Comparison of ENCODE assay signal across 8 cellular contexts in the genomic region with DNA sequence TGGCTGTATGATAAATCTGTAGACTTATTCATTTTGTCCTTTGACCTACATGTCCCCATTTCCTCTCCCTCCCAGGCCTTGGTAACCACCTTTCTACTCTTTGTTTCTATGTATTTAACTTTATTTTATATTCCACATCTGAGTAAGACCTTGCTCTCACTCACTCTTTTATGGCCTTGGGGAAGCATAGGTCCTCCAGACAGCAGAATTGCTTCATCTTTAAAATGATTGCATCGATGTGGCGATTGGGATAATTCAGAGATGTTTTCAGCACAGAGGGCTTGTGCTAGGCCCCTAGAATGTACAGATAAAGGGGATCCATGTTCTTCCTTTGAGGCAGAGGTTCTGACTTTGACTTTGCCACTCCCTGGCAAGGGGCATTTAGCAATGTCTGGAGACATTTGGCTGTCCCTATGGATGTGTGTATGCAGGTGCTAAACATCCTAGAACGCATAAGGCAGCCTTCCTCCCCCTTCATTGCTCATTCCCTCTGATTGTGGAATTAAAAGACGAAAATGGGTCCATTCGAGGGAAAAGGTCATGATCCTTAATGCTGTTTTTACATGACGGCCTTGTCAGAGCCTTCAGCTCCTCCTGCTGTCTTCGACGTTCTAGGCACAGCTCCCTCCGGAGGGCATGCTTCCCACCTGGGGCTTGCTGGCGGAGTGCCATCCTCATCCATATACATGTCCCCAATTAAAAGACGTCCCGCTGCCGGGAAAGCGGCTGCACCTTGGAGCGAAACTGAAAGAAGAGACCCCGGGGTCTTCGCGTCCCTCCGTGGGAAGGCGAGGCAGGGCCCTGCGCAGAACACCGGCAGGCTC.
A peak's percentile ranks its signal among the peaks of the same experiment; 100 is the strongest.
DNase-seq lines count a peak whose midpoint lies in the region; ATAC-seq and TF ChIP-seq lines count a peak whose summit lies in the region.

No MANE protein-coding gene starts in this region.

- DNase-seq in Ammon's horn (ENCODE audit: low spot score) (peak; percentile 10), NCI-H1105 treated with DMSO at 0.1 percent for 48 hours (lab: John Stamatoyannopoulos, UW) (peak; percentile 75), NCI-H446 treated with DMSO at 0.1 percent for 48 hours (lab: John Stamatoyannopoulos, UW) (no peak), NOMO-1 treated with dmso at 0.1 percent for 144 hours (lab: John Stamatoyannopoulos, UW; ENCODE audit: unreplicated experiment) (no peak)
- no peak for DNase-seq in activated T-cell treated with anti-CD3 and anti-CD28 coated beads, Interleukin-2, amount 50 U/mL, for 24 hours

- peak overlapping the region; percentile 57 for H3K27ac Mint-ChIP-seq in dendritic cell treated with granulocyte-macrophage colony-stimulating factor and Interleukin-4, amounts not matched to agents 40 ng/mL and 50 ng/mL, for 4 days
- peak overlapping the region; percentile 22 to 77 (median 32) for H3K27ac Mint-ChIP-seq in nephron
- H3K27ac Mint-ChIP-seq in activated T-cell treated with anti-CD3 and anti-CD28 coated beads, Interleukin-2, amount 50 U/mL, for 24 hours, result no peak overlapping the region

- H3K36me3 Mint-ChIP-seq in dendritic cell treated with granulocyte-macrophage colony-stimulating factor and Interleukin-4, amounts not matched to agents 40 ng/mL and 50 ng/mL, for 4 days (ENCODE audit: low read depth), result no peaks in the 10 kb centered on the region
- no peaks in the 10 kb centered on the region for H3K36me3 Mint-ChIP-seq in nephron (ENCODE audit: low read depth)
- no peaks in the 10 kb centered on the region for H3K36me3 Mint-ChIP-seq in activated T-cell treated with anti-CD3 and anti-CD28 coated beads, Interleukin-2, amount 50 U/mL, for 24 hours (ENCODE audit: low read depth)

- H3K9me3 Mint-ChIP-seq in dendritic cell treated with granulocyte-macrophage colony-stimulating factor and Interleukin-4, amounts not matched to agents 40 ng/mL and 50 ng/mL, for 4 days, result no peaks in the 10 kb centered on the region
- no peaks in the 10 kb centered on the region for H3K9me3 Mint-ChIP-seq in nephron
- H3K9me3 Mint-ChIP-seq in activated T-cell treated with anti-CD3 and anti-CD28 coated beads, Interleukin-2, amount 50 U/mL, for 24 hours, result peaks cover 3% of the 10 kb centered on the region

- ATAC-seq in GM21447 (IDR thresholded peaks at IDR 0.05; ENCODE audit: unreplicated experiment), result no peak

- peaks cover 18% of the 10 kb centered on the region for H3K4me1 Mint-ChIP-seq in dendritic cell treated with granulocyte-macrophage colony-stimulating factor and Interleukin-4, amounts not matched to agents 40 ng/mL and 50 ng/mL, for 4 days (ENCODE audit: low read depth)
- peaks cover 13% of the 10 kb centered on the region for H3K4me1 Mint-ChIP-seq in nephron
- H3K4me1 Mint-ChIP-seq in activated T-cell treated with anti-CD3 and anti-CD28 coated beads, Interleukin-2, amount 50 U/mL, for 24 hours (ENCODE audit: low read depth), result no peaks in the 10 kb centered on the region

- no peak for TF ChIP-seq CTCF in nephron (IDR thresholded peaks at IDR 0.05; ENCODE audit: unreplicated experiment in 3 of 3)

- peak overlapping the region; percentile 75 for H3K4me3 Mint-ChIP-seq in dendritic cell treated with granulocyte-macrophage colony-stimulating factor and Interleukin-4, amounts not matched to agents 40 ng/mL and 50 ng/mL, for 4 days
- H3K4me3 Mint-ChIP-seq in nephron, result peak overlapping the region; percentile 83 to 87 (median 86)
- H3K4me3 Mint-ChIP-seq in activated T-cell treated with anti-CD3 and anti-CD28 coated beads, Interleukin-2, amount 50 U/mL, for 24 hours, result no peak overlapping the region

- intact Hi-C loops in dendritic cell treated with granulocyte-macrophage colony-stimulating factor and Interleukin-4, amounts not matched to agents 40 ng/mL and 50 ng/mL, for 4 days (cut with micrococcal nuclease), result no loop called here

- peaks cover 68% of the 10 kb centered on the region for H3K27me3 Mint-ChIP-seq in dendritic cell treated with granulocyte-macrophage colony-stimulating factor and Interleukin-4, amounts not matched to agents 40 ng/mL and 50 ng/mL, for 4 days
- peaks cover 62% of the 10 kb centered on the region for H3K27me3 Mint-ChIP-seq in nephron (ENCODE audit: low read depth)
- peaks cover 38% of the 10 kb centered on the region for H3K27me3 Mint-ChIP-seq in activated T-cell treated with anti-CD3 and anti-CD28 coated beads, Interleukin-2, amount 50 U/mL, for 24 hours

Comparison
In these comparisons a context has a peak if more than half of its experiments do, and no peak if none do; other contexts are left out.
1. DNase-seq: peak in Ammon's horn (single experiment) and NCI-H1105 treated with DMSO at 0.1 percent for 48 hours (single experiment); none in activated T-cell treated with anti-CD3 and anti-CD28 coated beads, Interleukin-2, amount 50 U/mL, for 24 hours (single experiment), NCI-H446 treated with DMSO at 0.1 percent for 48 hours (single experiment) and NOMO-1 treated with dmso at 0.1 percent for 144 hours (single experiment).